Comparison of ENCODE assay signal across 9 cellular contexts in the genomic region with DNA sequence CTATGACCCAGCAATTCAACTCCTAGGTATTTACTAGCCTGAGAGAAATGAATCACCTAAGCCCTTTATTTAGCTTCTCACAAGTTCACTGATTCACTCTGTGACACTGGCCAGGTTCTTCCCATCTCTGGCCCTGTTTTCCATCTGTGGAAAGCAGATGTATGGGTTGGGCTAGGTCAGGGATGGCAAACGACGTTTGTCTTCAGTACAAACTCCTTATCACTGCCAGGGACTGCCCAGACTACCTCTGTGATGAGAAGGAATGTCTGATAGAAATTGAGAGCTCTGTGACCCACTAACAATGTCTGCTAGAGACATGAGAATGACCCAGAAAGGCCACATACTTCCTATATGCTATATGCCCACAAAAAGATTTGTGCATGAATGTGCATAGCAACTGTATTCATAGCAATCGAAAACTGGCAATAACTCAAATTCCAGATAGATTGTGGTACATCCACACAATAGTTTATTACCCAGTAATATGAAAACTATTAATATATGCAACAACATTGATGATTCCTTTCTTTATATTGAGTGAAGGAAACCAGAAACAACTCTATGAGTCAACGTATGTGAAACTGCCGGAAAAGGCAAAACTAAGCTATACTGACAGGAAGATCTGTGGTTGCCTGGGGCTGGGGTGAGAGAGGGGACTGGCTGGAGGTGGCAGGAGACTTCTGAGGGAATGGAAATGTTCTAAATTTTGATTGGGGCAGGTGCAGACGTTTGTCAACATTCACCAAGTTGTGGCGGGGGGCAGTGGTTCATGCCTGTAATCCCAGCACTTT. TPM values are rescaled to one million over a fixed set of nuclear protein-coding genes. Genes with fewer than 3 reads are reported as not detected.
DNase-seq lines count a peak whose midpoint lies in the region; ATAC-seq and TF ChIP-seq lines count a peak whose summit lies in the region.
"Had no signal": no experiment of that assay in that cellular context is flagged by ENCODE, and none has a peak within 500 bp of the region (broad histone marks: within the 10 kb centered on the region; RNA-seq: fewer than 3 reads in every experiment).

No MANE protein-coding gene starts in this region.

- H3K4me1 Mint-ChIP-seq in Caco-2 (ENCODE audit: low read depth, unreplicated experiment), result peaks cover 24% of the 10 kb centered on the region
- H3K4me1 Mint-ChIP-seq in activated B cell treated with CpG ODN at 0.5 μM for 24 hours, result peaks cover 73% of the 10 kb centered on the region

- DNase-seq in Caco-2 (peak in 1 of 2 experiments; percentile 14), activated B cell treated with CpG ODN at 0.5 μM for 24 hours (no peak), NCI-H69 (lab: John Stamatoyannopoulos, UW) (no peak), NCI-H1417 (lab: John Stamatoyannopoulos, UW) (no peak), lower leg skin (ENCODE audit: low spot score in 2 of 2) (no peak)
- peak; percentile 60 to 70 (median 62) for DNase-seq in effector memory CD4-positive, alpha-beta T cell
- DNase-seq in stimulated activated CD8-positive, alpha-beta memory T cell treated with anti-CD3 and anti-CD28 coated beads, Interleukin-15, amount 100 ng/mL, for 1 hour (ENCODE audit: low read depth), result peak; percentile 34
- DNase-seq: gastrocnemius medialis had no signal

- H3K27me3 ChIP-seq in Caco-2 (replicated peaks; ENCODE audit: control insufficient read depth, insufficient read depth, low read length), result no peaks in the 10 kb centered on the region
- H3K27me3 ChIP-seq in effector memory CD4-positive, alpha-beta T cell (replicated peaks; ENCODE audit: control insufficient read depth, insufficient read depth, low read length, poor library complexity, severe bottlenecking), result no peaks in the 10 kb centered on the region
- H3K27me3 ChIP-seq: gastrocnemius medialis had no signal

- 47 to 50% methylated on average over 7 of the region's 7 CpGs for WGBS in lower leg skin, 2 donors

- peak; percentile 47 for ATAC-seq in HG03097 (IDR thresholded peaks at IDR 0.05; ENCODE audit: low FRiP score, unreplicated experiment)
- peak; percentile 51 for ATAC-seq in activated B cell treated with CpG ODN at 0.5 μM for 24 hours (ENCODE audit: low read depth)

- H3K9me3 Mint-ChIP-seq in Caco-2 (ENCODE audit: unreplicated experiment), result no peaks in the 10 kb centered on the region
- no peaks in the 10 kb centered on the region for H3K9me3 Mint-ChIP-seq in activated B cell treated with CpG ODN at 0.5 μM for 24 hours

- H3K36me3 Mint-ChIP-seq in Caco-2 (ENCODE audit: insufficient read depth, unreplicated experiment) (no peaks in the 10 kb centered on the region), activated B cell treated with CpG ODN at 0.5 μM for 24 hours (ENCODE audit: low read depth) (no peaks in the 10 kb centered on the region)

- H3K4me3 ChIP-seq in Caco-2 (ENCODE audit: low read depth, low read length), result no peak overlapping the region
- H3K4me3 ChIP-seq in effector memory CD4-positive, alpha-beta T cell (ENCODE audit: insufficient read depth, low read depth, low read length, poor library complexity, severe bottlenecking), result no peak overlapping the region
- no peak overlapping the region for H3K4me3 ChIP-seq in lower leg skin (ENCODE audit: low read depth, poor library complexity, severe bottlenecking)
- H3K4me3 ChIP-seq: gastrocnemius medialis had no signal

- H3K27ac Mint-ChIP-seq in Caco-2 (ENCODE audit: unreplicated experiment) (peak overlapping the region; percentile 23), activated B cell treated with CpG ODN at 0.5 μM for 24 hours (peak overlapping the region; percentile 67)

- H3K4me3 Mint-ChIP-seq in Caco-2 (ENCODE audit: unreplicated experiment) (no peak overlapping the region), activated B cell treated with CpG ODN at 0.5 μM for 24 hours (peak overlapping the region; percentile 64)

- intact Hi-C loops in Caco-2 (cut with micrococcal nuclease; ENCODE audit: unreplicated experiment) (no loop called here), activated B cell treated with CpG ODN at 0.5 μM for 24 hours (cut with micrococcal nuclease) (no loop called here), lower leg skin (cut with DNase I; ENCODE audit: low total_unique reads) (no loop called here)

- TF ChIP-seq POLR2A in lower leg skin (IDR thresholded peaks at IDR 0.05), result no peak

- CTCF ChIA-PET in Caco-2 (lab: Charles Lee) (no interaction called here), activated B cell treated with CpG ODN at 0.5 μM for 24 hours (lab: Charles Lee) (no interaction called here)

- no peaks in the 10 kb centered on the region for H3K9me3 ChIP-seq in Caco-2
- H3K9me3 ChIP-seq in effector memory CD4-positive, alpha-beta T cell (ENCODE audit: control insufficient read depth, low read length), result no peaks in the 10 kb centered on the region
- H3K9me3 ChIP-seq: gastrocnemius medialis had no signal

- H3K27ac ChIP-seq in effector memory CD4-positive, alpha-beta T cell (ENCODE audit: insufficient read depth, low read length, poor library complexity, severe bottlenecking), result peak overlapping the region; percentile 30
- H3K27ac ChIP-seq: gastrocnemius medialis had no signal

- H3K36me3 ChIP-seq in Caco-2 (ENCODE audit: control insufficient read depth, insufficient read depth, low read length), result no peaks in the 10 kb centered on the region; the same call in 1 of the 2 replicates
- no peaks in the 10 kb centered on the region for H3K36me3 ChIP-seq in effector memory CD4-positive, alpha-beta T cell (ENCODE audit: control insufficient read depth, insufficient read depth, low read length)
- H3K36me3 ChIP-seq: gastrocnemius medialis had no signal

- H3K27me3 Mint-ChIP-seq in Caco-2 (ENCODE audit: insufficient read depth, unreplicated experiment) (no peaks in the 10 kb centered on the region), activated B cell treated with CpG ODN at 0.5 μM for 24 hours (no peaks in the 10 kb centered on the region)

- H3K4me1 ChIP-seq in Caco-2, result peaks cover 26% of the 10 kb centered on the region
- H3K4me1 ChIP-seq in effector memory CD4-positive, alpha-beta T cell (ENCODE audit: control insufficient read depth, insufficient read depth, low read length, poor library complexity, severe bottlenecking), result peaks cover 47% of the 10 kb centered on the region

- no TSS peak for BruUV-seq in Caco-2 (replicated peaks; lab: Mats Ljungman, UMichigan)

- TF ChIP-seq CTCF in Caco-2 (IDR thresholded peaks at IDR 0.05; ENCODE audit: insufficient read depth in 1 of 2, low read depth in 1 of 2, low read length in 1 of 2, severe bottlenecking in 1 of 2, unreplicated experiment in 1 of 2) (no peak), activated B cell treated with CpG ODN at 0.5 μM for 24 hours (IDR thresholded peaks at IDR 0.05) (no peak), lower leg skin (IDR thresholded peaks at IDR 0.05) (no peak)

- POLR2A ChIA-PET in Caco-2 (lab: Charles Lee) (no interaction called here), activated B cell treated with CpG ODN at 0.5 μM for 24 hours (lab: Charles Lee) (interaction anchor here (0.7 to 3.5 kb wide), 4 partner anchors 13 to 40 kb away, joined by 3 to 30 read pairs (median 6); partner anchors contain the start of gene ADAM19)

RNA-seq across cellular contexts. Expression of gene ADAM19, which starts 32.0 kb away (rescaled TPM):
- total RNA-seq in Caco-2 (2022), result 62.9 and 69.4 TPM in 2 replicates
- 115 and 136 TPM in 2 replicates for total RNA-seq in activated B cell treated with CpG ODN at 0.5 μM for 24 hours
- 1 to 10 TPM in 2 of 4 donors, under 1 TPM in 2; 0.68 to 1.7 (median 1.0) TPM for total RNA-seq in lower leg skin

RNA-seq across cellular contexts. Expression of gene SOX30, which starts 44.7 kb away (rescaled TPM):
- total RNA-seq in Caco-2 (2022), result 2.9 and 3.1 TPM in 2 replicates
- 0.37 and 0.47 TPM in 2 replicates for total RNA-seq in activated B cell treated with CpG ODN at 0.5 μM for 24 hours
- total RNA-seq in lower leg skin, result under 1 TPM in 1 of 4 donors, not detected in 3; 0.10 TPM
- total RNA-seq: gastrocnemius medialis had no signal

Comparison
In these comparisons a context has a peak if more than half of its experiments do, and no peak if none do; other contexts are left out.
1. DNase-seq: peak in effector memory CD4-positive, alpha-beta T cell (3 of 3) and stimulated activated CD8-positive, alpha-beta memory T cell treated with anti-CD3 and anti-CD28 coated beads, Interleukin-15, amount 100 ng/mL, for 1 hour (single experiment); none in activated B cell treated with CpG ODN at 0.5 μM for 24 hours (single experiment), NCI-H69 (single experiment), NCI-H1417 (0 of 3) and lower leg skin (0 of 2).
2. RNA of gene ADAM19, which starts 32.0 kb away (total RNA-seq): 115 to 136 TPM in activated B cell treated with CpG ODN at 0.5 μM for 24 hours and 62.9 to 69.4 TPM in Caco-2; 0.68 to 1.7 TPM in lower leg skin; every median in the first group is over 10 times any median in the second.